ENCODE assay signal across 29 cellular contexts in the genomic region with DNA sequence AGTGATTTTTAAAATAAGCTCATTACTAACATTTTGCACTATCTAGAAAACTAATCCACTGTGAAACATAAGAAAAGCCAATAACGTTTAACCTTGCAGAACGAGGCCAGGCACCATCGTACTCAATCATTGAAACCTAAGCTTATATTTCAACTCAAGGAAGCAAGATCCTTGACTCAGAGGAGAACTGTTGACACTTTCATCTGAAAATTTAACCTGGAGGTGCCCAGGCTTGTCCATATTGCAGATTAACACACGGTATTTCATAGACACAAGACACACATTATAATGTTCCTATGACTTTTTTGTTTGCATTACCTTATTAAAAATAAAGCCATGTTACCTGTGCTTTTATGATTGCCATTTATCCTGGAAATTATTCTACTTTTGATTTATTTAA.
"Had no signal": no experiment of that assay in that cellular context is flagged by ENCODE, and none has a peak within 500 bp of the region (broad histone marks: within the 10 kb centered on the region; RNA-seq: fewer than 3 reads in every experiment).

No MANE protein-coding gene starts in this region.

- H3K9me3 Mint-ChIP-seq: activated CD4-positive, alpha-beta T cell treated with anti-CD3 and anti-CD28 coated beads, Interleukin-2, amount 10 ng/mL, durations not matched to agents 24 days and 14 days; activated CD8-positive, alpha-beta T cell treated with anti-CD3 and anti-CD28 coated beads for 36 hours; activated naive CD4-positive, alpha-beta T cell treated with anti-CD3 and anti-CD28 coated beads, Interleukin-2, amount 50 U/mL, for 24 hours; activated T-helper 17 cell treated with anti-CD3 and anti-CD28 coated beads, Interleukin-2, amount 50 U/mL, for 72 hours had no signal

- H3K9ac ChIP-seq: KMS-11 had no signal

- H3K27ac ChIP-seq: body of pancreas, KMS-11, SJCRH30, SK-N-MC, WERI-Rb-1 had no signal

- H3K4me3 ChIP-seq: body of pancreas, SJCRH30, SK-N-MC had no signal

- H3K9me3 ChIP-seq: body of pancreas, SJCRH30 had no signal

- H3K36me3 Mint-ChIP-seq: activated naive CD4-positive, alpha-beta T cell treated with anti-CD3 and anti-CD28 coated beads, Interleukin-2, amount 50 U/mL, for 24 hours; activated naive CD8-positive, alpha-beta T cell treated with anti-CD3 and anti-CD28 coated beads, Interleukin-2, amount 10 ng/mL, durations not matched to agents 7 days and 5 days had no signal

- DNase-seq: activated CD4-positive, alpha-beta T cell treated with anti-CD3 and anti-CD28 coated beads for 1 hour; activated CD4-positive, alpha-beta T cell treated with anti-CD3 and anti-CD28 coated beads, Interleukin-2, amount 10 ng/mL, durations not matched to agents 24 days and 14 days; activated CD4-positive, alpha-beta T cell treated with anti-CD3 and anti-CD28 coated beads, Interleukin-2, amount 50 U/mL, for 4 hours; activated CD4-positive, CD25-positive, alpha-beta regulatory T cell; activated CD8-positive, alpha-beta T cell treated with anti-CD3 and anti-CD28 coated beads for 36 hours; activated gamma-delta T cell; activated naive CD4-positive, alpha-beta T cell treated with Interleukin-2 at 50 U/mL for 16 hours; activated naive CD8-positive, alpha-beta T cell treated with anti-CD3 and anti-CD28 coated beads, Interleukin-2, amount 10 ng/mL, durations not matched to agents 7 days and 5 days; activated T-cell treated with anti-CD3 and anti-CD28 coated beads, Interleukin-2, amount 50 U/mL, for 1 hour; activated T-cell treated with anti-CD3 and anti-CD28 coated beads, Interleukin-2, amount 50 U/mL, for 72 hours; body of pancreas; MM.1S; MV-4-11; NCI-H1092; NCI-H146; NCI-H187; NCI-H2029 treated with DMSO at 0.1 percent for 48 hours; NCI-H226; NCI-H446 treated with DMSO at 0.1 percent for 48 hours; NCI-H524; SHP77; SJCRH30; T1000; WERI-Rb-1 had no signal

- H3K4me1 Mint-ChIP-seq: activated CD4-positive, alpha-beta T cell treated with anti-CD3 and anti-CD28 coated beads, Interleukin-2, amount 10 ng/mL, durations not matched to agents 24 days and 14 days; activated naive CD4-positive, alpha-beta T cell treated with anti-CD3 and anti-CD28 coated beads, Interleukin-2, amount 50 U/mL, for 24 hours; activated naive CD8-positive, alpha-beta T cell treated with anti-CD3 and anti-CD28 coated beads, Interleukin-2, amount 10 ng/mL, durations not matched to agents 7 days and 5 days; activated T-helper 17 cell treated with anti-CD3 and anti-CD28 coated beads, Interleukin-2, amount 50 U/mL, for 72 hours; central memory CD8-positive, alpha-beta T cell had no signal

- H3K4me3 Mint-ChIP-seq: activated CD4-positive, alpha-beta T cell treated with anti-CD3 and anti-CD28 coated beads, Interleukin-2, amount 10 ng/mL, durations not matched to agents 24 days and 14 days; activated CD8-positive, alpha-beta T cell treated with anti-CD3 and anti-CD28 coated beads for 36 hours; activated naive CD4-positive, alpha-beta T cell treated with anti-CD3 and anti-CD28 coated beads, Interleukin-2, amount 50 U/mL, for 24 hours; activated naive CD8-positive, alpha-beta T cell treated with anti-CD3 and anti-CD28 coated beads, Interleukin-2, amount 10 ng/mL, durations not matched to agents 7 days and 5 days; activated T-cell treated with anti-CD3 and anti-CD28 coated beads, Interleukin-2, amount 50 U/mL, for 72 hours; activated T-helper 17 cell treated with anti-CD3 and anti-CD28 coated beads, Interleukin-2, amount 50 U/mL, for 72 hours; central memory CD8-positive, alpha-beta T cell had no signal

- H3K27me3 ChIP-seq: body of pancreas, SJCRH30 had no signal

- H3K36me3 ChIP-seq: SJCRH30, WERI-Rb-1 had no signal

- H3K4me1 ChIP-seq: body of pancreas, SJCRH30 had no signal

- H3K27me3 Mint-ChIP-seq: central memory CD8-positive, alpha-beta T cell had no signal

- H3K27ac Mint-ChIP-seq: activated CD4-positive, alpha-beta T cell treated with anti-CD3 and anti-CD28 coated beads, Interleukin-2, amount 10 ng/mL, durations not matched to agents 24 days and 14 days; activated CD8-positive, alpha-beta T cell treated with anti-CD3 and anti-CD28 coated beads for 36 hours; activated naive CD4-positive, alpha-beta T cell treated with anti-CD3 and anti-CD28 coated beads, Interleukin-2, amount 50 U/mL, for 24 hours; activated naive CD8-positive, alpha-beta T cell treated with anti-CD3 and anti-CD28 coated beads, Interleukin-2, amount 10 ng/mL, durations not matched to agents 7 days and 5 days; activated T-cell treated with anti-CD3 and anti-CD28 coated beads, Interleukin-2, amount 50 U/mL, for 72 hours; activated T-helper 17 cell treated with anti-CD3 and anti-CD28 coated beads, Interleukin-2, amount 50 U/mL, for 72 hours had no signal

- H3K4me2 ChIP-seq: KMS-11 had no signal
